7 cellular contexts compared by ENCODE assay signal in genomic region chr19:15453091-15453498, GRCh38. TPM values are rescaled to one million over a fixed set of nuclear protein-coding genes. Genes with fewer than 3 reads are reported as not detected.
DNase-seq lines count a peak whose midpoint lies in the region; ATAC-seq and TF ChIP-seq lines count a peak whose summit lies in the region.
"Had no signal": no experiment of that assay in that cellular context is flagged by ENCODE, and none has a peak within 500 bp of the region (broad histone marks: within the 10 kb centered on the region; RNA-seq: fewer than 3 reads in every experiment).

No MANE protein-coding gene starts in this region.

- no peaks in the 10 kb centered on the region for H3K27me3 Mint-ChIP-seq in effector memory CD8-positive, alpha-beta T cell
- H3K27me3 Mint-ChIP-seq: activated CD4-positive, alpha-beta memory T cell treated with anti-CD3 and anti-CD28 coated beads for 36 hours had no signal

- DNase-seq in PC-3, result no peak
- DNase-seq in cardiac muscle cell (ENCODE audit: low read depth in 1 of 2, low spot score in 1 of 2), result peak; percentile 14 to 36
- peak; percentile 26 for DNase-seq in retina
- DNase-seq in anterior cingulate cortex (lab: John Stamatoyannopoulos, UW), result no peak
- DNase-seq in effector memory CD8-positive, alpha-beta T cell, result no peak
- DNase-seq: activated CD4-positive, alpha-beta memory T cell treated with anti-CD3 and anti-CD28 coated beads for 36 hours had no signal

- H3K9ac ChIP-seq in PC-3 (ENCODE audit: low read length), result no peak overlapping the region

- H3K27me3 ChIP-seq in PC-3 (ENCODE audit: low read length) (peaks cover 16% of the 10 kb centered on the region), cardiac muscle cell (peaks cover 44% of the 10 kb centered on the region)

- no peaks in the 10 kb centered on the region for H3K79me2 ChIP-seq in PC-3 (ENCODE audit: low read length)

- H3K27ac ChIP-seq in PC-3 (ENCODE audit: low read length) (no peak overlapping the region), cardiac muscle cell (no peak overlapping the region)

- H3K4me3 ChIP-seq in PC-3 (ENCODE audit: low read length) (peak overlapping the region; percentile 36), cardiac muscle cell (peak overlapping the region; percentile 12)

- H3K9me2 ChIP-seq in PC-3 (replicated peaks; ENCODE audit: low read length), result 0 out of 2 replicates have a peak, but pooled peaks cover 4% of the 10 kb centered on the region

- POLR2A ChIA-PET in PC-3 (lab: Charles Lee; ENCODE audit: unreplicated experiment), result interaction anchor here (0.6 kb wide), 2 partner anchors 21 to 53 kb away, joined by 3 to 6 read pairs; no protein-coding TSS in a partner anchor

- H3K4me1 ChIP-seq in PC-3 (ENCODE audit: insufficient read depth, low read length), result peaks cover 21% of the 10 kb centered on the region; the same call in 1 of the 2 replicates
- H3K4me1 ChIP-seq in cardiac muscle cell (ENCODE audit: low read depth), result no peaks in the 10 kb centered on the region

- H4K20me1 ChIP-seq in PC-3 (ENCODE audit: low read length), result no peaks in the 10 kb centered on the region

- H3K36me3 Mint-ChIP-seq in effector memory CD8-positive, alpha-beta T cell (ENCODE audit: insufficient read depth), result peaks cover 65% of the 10 kb centered on the region

- peaks cover 35 to 45% of the 10 kb centered on the region in 2 donors for H3K4me1 Mint-ChIP-seq in effector memory CD8-positive, alpha-beta T cell (ENCODE audit: low read depth in 2 of 2)

- no peaks in the 10 kb centered on the region for H3F3A ChIP-seq in PC-3 (ENCODE audit: low read length, unreplicated experiment)

- no peaks in the 10 kb centered on the region for H3K36me3 ChIP-seq in PC-3 (ENCODE audit: low read depth, low read length)
- H3K36me3 ChIP-seq in cardiac muscle cell, result no peaks in the 10 kb centered on the region

- H3K4me2 ChIP-seq in PC-3 (ENCODE audit: low read length), result peak overlapping the region; percentile 71

- H3K4me3 Mint-ChIP-seq in effector memory CD8-positive, alpha-beta T cell, result no peak overlapping the region
- H3K4me3 Mint-ChIP-seq: activated CD4-positive, alpha-beta memory T cell treated with anti-CD3 and anti-CD28 coated beads for 36 hours had no signal

- BruUV-seq in PC-3 (replicated peaks; lab: Mats Ljungman, UMichigan), result no TSS peak

- peak overlapping the region in 1 of 2 donors; percentile 81 for H3K27ac Mint-ChIP-seq in effector memory CD8-positive, alpha-beta T cell
- H3K27ac Mint-ChIP-seq: activated CD4-positive, alpha-beta memory T cell treated with anti-CD3 and anti-CD28 coated beads for 36 hours had no signal

- intact Hi-C loops in PC-3 (cut with micrococcal nuclease), result loop anchor here (10.0 kb wide), 1 partner anchor 102 kb away; no protein-coding TSS in a partner anchor

- CTCF ChIA-PET in PC-3 (lab: Charles Lee), result interaction anchor here (0.6 kb wide), 1 partner anchor 40 kb away, joined by 3 read pairs; no protein-coding TSS in a partner anchor

- no peaks in the 10 kb centered on the region for H3K9me3 ChIP-seq in PC-3 (ENCODE audit: low read length)
- H3K9me3 ChIP-seq in cardiac muscle cell (ENCODE audit: low read depth), result no peaks in the 10 kb centered on the region

- TF ChIP-seq CTCF in PC-3 (conservative IDR thresholded peaks at IDR 0.05; ENCODE audit: low read depth, low read length) (no peak; the same call in 1 of the 2 replicates), cardiac muscle cell (IDR thresholded peaks at IDR 0.05; ENCODE audit: low read depth, low read length) (peak; percentile 42)

- no peaks in the 10 kb centered on the region for H3K9me3 Mint-ChIP-seq in effector memory CD8-positive, alpha-beta T cell
- H3K9me3 Mint-ChIP-seq: activated CD4-positive, alpha-beta memory T cell treated with anti-CD3 and anti-CD28 coated beads for 36 hours had no signal

- ATAC-seq in PC-3 (peak; percentile 10; the same call in 1 of the 2 replicates), HG02798 (IDR thresholded peaks at IDR 0.05; ENCODE audit: poor library complexity, unreplicated experiment) (no peak)
- no peak for ATAC-seq in effector memory CD8-positive, alpha-beta T cell (replicated peaks)

- peak overlapping the region; percentile 27 for H2AFZ ChIP-seq in PC-3 (ENCODE audit: low read length)

RNA-seq across cellular contexts. Expression of gene WIZ, which starts 3.3 kb away (rescaled TPM):
- total RNA-seq in PC-3 (2014; rRNA removed), result 30.9 and 35.1 TPM in 2 replicates
- total RNA-seq in cardiac muscle cell, result 60.4 and 82.7 TPM in 2 replicates
- polyA plus RNA-seq in cardiac muscle cell, result 40.3 and 45.9 TPM in 2 replicates

RNA-seq across cellular contexts. Expression of gene RASAL3, which starts 11.2 kb away (rescaled TPM):
- total RNA-seq in PC-3 (2014; rRNA removed) (not detected in 2 replicates), cardiac muscle cell (0.14 TPM in 1 of 2 replicates, not detected in the other)
- polyA plus RNA-seq in cardiac muscle cell, result 0.46 TPM in 1 of 2 replicates, not detected in the other

RNA-seq across cellular contexts. Expression of gene PGLYRP2, which starts 26.2 kb away (rescaled TPM):
- total RNA-seq in PC-3 (2014; rRNA removed) (not detected in 2 replicates), cardiac muscle cell (not detected in 2 replicates)
- not detected in 2 replicates for polyA plus RNA-seq in cardiac muscle cell

RNA-seq across cellular contexts. Expression of gene AKAP8L, which starts 34.3 kb away (rescaled TPM):
- total RNA-seq in PC-3 (2014; rRNA removed), result 97.9 and 137 TPM in 2 replicates
- total RNA-seq in cardiac muscle cell, result 207 and 410 TPM in 2 replicates
- polyA plus RNA-seq in cardiac muscle cell, result 235 and 328 TPM in 2 replicates

RNA-seq across cellular contexts. Expression of gene CYP4F22, which starts 55.2 kb away (rescaled TPM):
- total RNA-seq in PC-3 (2014; rRNA removed) (0.07 TPM in 1 of 2 replicates, not detected in the other), cardiac muscle cell (not detected in 2 replicates)
- not detected in 2 replicates for polyA plus RNA-seq in cardiac muscle cell

Comparison
In these comparisons a context has a peak if more than half of its experiments do, and no peak if none do; other contexts are left out.
1. DNase-seq: peak in cardiac muscle cell (2 of 2) and retina (single experiment); none in PC-3 (single experiment), anterior cingulate cortex (0 of 58) and effector memory CD8-positive, alpha-beta T cell (0 of 3).